8 cellular contexts compared by ENCODE assay signal in the genomic region with DNA sequence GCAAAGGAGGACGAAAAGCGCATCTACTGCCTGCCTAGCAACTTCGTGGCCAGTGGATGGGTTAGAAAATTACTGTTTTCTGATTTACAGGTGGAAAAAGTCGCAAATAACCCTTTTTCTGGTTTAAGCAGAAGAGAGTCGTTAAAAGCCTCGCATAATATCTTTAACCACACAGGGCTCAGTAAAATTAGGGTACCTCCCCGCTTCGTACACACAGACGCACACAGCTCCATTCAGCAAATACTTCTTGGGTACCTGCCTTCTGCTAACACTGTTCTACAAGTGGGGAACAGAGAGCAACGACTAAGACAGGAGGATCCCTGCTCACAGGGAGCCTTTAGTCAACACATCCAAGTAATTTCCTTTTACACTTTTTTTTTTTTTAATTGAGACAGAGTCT.
DNase-seq lines count a peak whose midpoint lies in the region; ATAC-seq and TF ChIP-seq lines count a peak whose summit lies in the region.

No MANE protein-coding gene starts in this region.

- no peaks in the 10 kb centered on the region for H3K9me3 ChIP-seq in muscle layer of duodenum (ENCODE audit: control insufficient read depth in 1 of 2, low read length in 2 of 2)

- H3K27me3 ChIP-seq in muscle layer of duodenum (ENCODE audit: low read depth, low read length) = no peaks in the 10 kb centered on the region

- H3K4me1 ChIP-seq in muscle layer of duodenum (ENCODE audit: control insufficient read depth in 1 of 2, insufficient read depth in 2 of 2, low read length in 2 of 2) = peaks cover 5 to 13% of the 10 kb centered on the region in 2 donors

- DNase-seq in AG09309 (ENCODE audit: low read depth) = no peak
- peak; percentile 31 for DNase-seq in NCI-H146 (lab: John Stamatoyannopoulos, UW)
- peak in 2 of 61 donors; percentile 4 to 8 for DNase-seq in caudate nucleus (lab: John Stamatoyannopoulos, UW)
- no peak for DNase-seq in NCI-H774 (lab: John Stamatoyannopoulos, UW)
- no peak for DNase-seq in NCI-H510A treated with DMSO at 0.1 percent for 48 hours (lab: John Stamatoyannopoulos, UW)

- H3K36me3 ChIP-seq in muscle layer of duodenum (ENCODE audit: control insufficient read depth in 1 of 2, insufficient read depth in 2 of 2, low read length in 2 of 2) = no peaks in the 10 kb centered on the region

- TF ChIP-seq CTCF in AG09309 (IDR thresholded peaks at IDR 0.05; ENCODE audit: control insufficient read depth, insufficient read depth, low read depth, low read length, missing control alignments) = no peak

- ATAC-seq in GM18858 (IDR thresholded peaks at IDR 0.05; ENCODE audit: unreplicated experiment) (peak; percentile 6), HG03135 (IDR thresholded peaks at IDR 0.05; ENCODE audit: unreplicated experiment) (no peak)

- H3K4me3 ChIP-seq in AG09309 (ENCODE audit: control insufficient read depth, low read depth, low read length) (peak overlapping the region; percentile 93), muscle layer of duodenum (ENCODE audit: low read depth in 1 of 2, low read length in 2 of 2) (peak overlapping the region; percentile 91 to 92)

- peak overlapping the region; percentile 63 for H3K27ac ChIP-seq in caudate nucleus (ENCODE audit: low read depth, low read length)
- H3K27ac ChIP-seq in muscle layer of duodenum (ENCODE audit: low read length) = peak overlapping the region; percentile 45
